ENCODE assay signal across 1 cellular context in the genomic region with DNA sequence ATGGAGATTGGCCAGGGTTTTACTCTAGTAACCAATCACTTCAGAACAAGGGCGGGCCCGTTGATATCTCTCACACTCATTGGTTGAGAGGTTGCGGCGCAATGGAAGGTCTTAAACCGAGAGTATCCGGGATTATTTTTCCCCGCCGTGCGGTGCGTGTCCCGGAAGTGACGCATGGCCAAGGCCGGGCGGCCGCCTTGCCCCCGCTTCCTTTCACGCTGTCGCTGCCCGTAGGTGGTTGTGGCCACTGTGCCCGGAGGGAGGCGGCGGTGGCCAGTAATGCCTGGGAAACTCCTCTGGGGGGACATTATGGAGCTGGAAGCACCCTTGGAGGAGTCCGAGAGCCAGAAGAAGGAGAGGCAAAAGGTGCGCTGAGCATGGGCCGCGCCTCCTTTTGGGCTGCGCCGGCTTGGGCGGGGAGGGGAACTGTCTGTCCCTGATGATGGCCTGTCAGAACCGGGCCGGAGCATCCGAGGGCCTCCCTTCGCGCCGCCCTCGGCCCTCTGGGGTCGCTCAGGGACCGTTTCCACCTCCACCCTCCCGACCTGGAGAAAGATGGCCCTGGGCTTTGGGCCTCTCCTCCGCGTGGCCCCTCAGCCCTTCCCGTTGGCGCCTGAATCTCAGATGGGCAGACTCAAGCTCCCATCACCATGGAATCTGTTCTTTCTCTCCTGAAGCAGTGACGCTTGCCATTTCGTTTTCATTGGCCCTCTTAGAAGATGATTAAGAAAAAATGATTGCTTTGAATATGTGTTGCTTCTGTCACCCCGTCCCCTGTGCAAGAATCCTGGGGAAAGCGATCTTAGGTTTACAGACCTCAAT.
TF ChIP-seq lines count a peak whose summit lies in the region.

DDX50 (plus strand) TSS at position 210 of the 822 bp plus-strand sequence; CDS start at position 280, 70 bp downstream.

TF ChIP-seq in K562, 482 proteins besides CTCF, POLR2A, EP300 and RAD21 (continued from another document and continues in another):
- no peak for TF ChIP-seq ZNF318 (IDR thresholded peaks at IDR 0.05; ENCODE audit: borderline replicate concordance in 1 of 2, low read depth in 1 of 2)
- TF ChIP-seq RBM22 (IDR thresholded peaks at IDR 0.05; ENCODE audit: low read depth, low read length, poor library complexity, severe bottlenecking): peak; percentile 30
- peak; percentile 74 for TF ChIP-seq MEIS2 (IDR thresholded peaks at IDR 0.05; ENCODE audit: partially characterized antibody)
- no peak for TF ChIP-seq HNRNPK (IDR thresholded peaks at IDR 0.05; ENCODE audit: low read depth, low read length, poor library complexity, severe bottlenecking)
- TF ChIP-seq RB1 (IDR thresholded peaks at IDR 0.05; ENCODE audit: low read depth): peak; percentile 11; the same call in 1 of the 2 replicates
- TF ChIP-seq FOXP1 (CRISPR knock-in tag; IDR thresholded peaks at IDR 0.05): peak; percentile 17; the same call in 1 of the 2 replicates
- no peak for TF ChIP-seq SMARCA4 (IDR thresholded peaks at IDR 0.05)
- peak in 1 of 2 experiments; percentile 48; a peak in 1 of 4 replicates for TF ChIP-seq ETV6 (IDR thresholded peaks at IDR 0.05; ENCODE audit: borderline replicate concordance in 1 of 2, low read depth in 2 of 2, low read length in 1 of 2)
- no peak; the same call in 1 of the 2 replicates for TF ChIP-seq ETV6 (CRISPR knock-in tag; IDR thresholded peaks at IDR 0.05; ENCODE audit: borderline replicate concordance)
- TF ChIP-seq RBFOX2 (IDR thresholded peaks at IDR 0.05; ENCODE audit: low read depth, low read length): peak; percentile 98
- TF ChIP-seq BCL6 (CRISPR knock-in tag; IDR thresholded peaks at IDR 0.05): no peak
- peak; percentile 65 for TF ChIP-seq FOXM1 (IDR thresholded peaks at IDR 0.05; ENCODE audit: low read depth)
- TF ChIP-seq FOXM1 (CRISPR knock-in tag; IDR thresholded peaks at IDR 0.05; ENCODE audit: low read depth): peak; percentile 67; the same call in 1 of the 2 replicates
- TF ChIP-seq SOX6 (IDR thresholded peaks at IDR 0.05): peak; percentile 24
- no peak for TF ChIP-seq TEAD2 (tag; IDR thresholded peaks at IDR 0.05)
- TF ChIP-seq ZBTB40 (IDR thresholded peaks at IDR 0.05): peak; percentile 93
- no peak for TF ChIP-seq ZBTB40 (CRISPR knock-in tag; IDR thresholded peaks at IDR 0.05)
- TF ChIP-seq TEAD1 (CRISPR knock-in tag; IDR thresholded peaks at IDR 0.05): peak in 1 of 2 experiments; percentile 14; a peak in 2 of 4 replicates
- peak; percentile 68 for TF ChIP-seq LCOR (CRISPR knock-in tag; IDR thresholded peaks at IDR 0.05)
- TF ChIP-seq POLR2H (tag; IDR thresholded peaks at IDR 0.05; ENCODE audit: low read depth): peak; percentile 79
- peak; percentile 14; the same call in 1 of the 2 replicates for TF ChIP-seq ZNF24 (IDR thresholded peaks at IDR 0.05)
- peak; percentile 87 for TF ChIP-seq KDM5B (IDR thresholded peaks at IDR 0.05; ENCODE audit: insufficient replicate concordance, low read depth, low read length)
- TF ChIP-seq SMAD1 (IDR thresholded peaks at IDR 0.05; ENCODE audit: low read depth, low read length, partially characterized antibody): peak; percentile 20
- peak; percentile 83 for TF ChIP-seq CTBP1 (IDR thresholded peaks at IDR 0.05; ENCODE audit: borderline replicate concordance)
- peak; percentile 65 for TF ChIP-seq PML (IDR thresholded peaks at IDR 0.05; ENCODE audit: low read length)
- no peak for TF ChIP-seq KAT8 (IDR thresholded peaks at IDR 0.05; ENCODE audit: low read depth)
- TF ChIP-seq, protein P1, sequence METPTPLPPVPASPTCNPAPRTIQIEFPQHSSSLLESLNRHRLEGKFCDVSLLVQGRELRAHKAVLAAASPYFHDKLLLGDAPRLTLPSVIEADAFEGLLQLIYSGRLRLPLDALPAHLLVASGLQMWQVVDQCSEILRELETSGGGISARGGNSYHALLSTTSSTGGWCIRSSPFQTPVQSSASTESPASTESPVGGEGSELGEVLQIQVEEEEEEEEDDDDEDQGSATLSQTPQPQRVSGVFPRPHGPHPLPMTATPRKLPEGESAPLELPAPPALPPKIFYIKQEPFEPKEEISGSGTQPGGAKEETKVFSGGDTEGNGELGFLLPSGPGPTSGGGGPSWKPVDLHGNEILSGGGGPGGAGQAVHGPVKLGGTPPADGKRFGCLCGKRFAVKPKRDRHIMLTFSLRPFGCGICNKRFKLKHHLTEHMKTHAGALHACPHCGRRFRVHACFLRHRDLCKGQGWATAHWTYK (CRISPR knock-in tag; IDR thresholded peaks at IDR 0.05): peak; percentile 37; the same call in 1 of the 2 replicates
- no peak for TF ChIP-seq POLR3G (IDR thresholded peaks at IDR 0.05; ENCODE audit: extremely low read depth, insufficient read length, insufficient replicate concordance)
- TF ChIP-seq TBP (optimal IDR thresholded peaks at IDR 0.05; ENCODE audit: low read depth, low read length): peak; percentile 78
- TF ChIP-seq MITF (IDR thresholded peaks at IDR 0.05): no peak
- TF ChIP-seq CC2D1A (IDR thresholded peaks at IDR 0.05): no peak
- peak in 2 of 3 experiments; percentile 58 to 79 for TF ChIP-seq YY1 (IDR thresholded peaks at IDR 0.05; ENCODE audit: borderline replicate concordance in 1 of 3, control insufficient read depth in 1 of 3, extremely low read depth in 1 of 3, insufficient read depth in 3 of 3, insufficient read length in 1 of 3, insufficient replicate concordance in 2 of 3, low read depth in 1 of 3, low read length in 2 of 3)
- TF ChIP-seq CREB3L1 (IDR thresholded peaks at IDR 0.05; ENCODE audit: borderline replicate concordance, low read depth): peak; percentile 90; the same call in 1 of the 2 replicates
